16 cellular contexts compared by ENCODE assay signal in the genomic region with DNA sequence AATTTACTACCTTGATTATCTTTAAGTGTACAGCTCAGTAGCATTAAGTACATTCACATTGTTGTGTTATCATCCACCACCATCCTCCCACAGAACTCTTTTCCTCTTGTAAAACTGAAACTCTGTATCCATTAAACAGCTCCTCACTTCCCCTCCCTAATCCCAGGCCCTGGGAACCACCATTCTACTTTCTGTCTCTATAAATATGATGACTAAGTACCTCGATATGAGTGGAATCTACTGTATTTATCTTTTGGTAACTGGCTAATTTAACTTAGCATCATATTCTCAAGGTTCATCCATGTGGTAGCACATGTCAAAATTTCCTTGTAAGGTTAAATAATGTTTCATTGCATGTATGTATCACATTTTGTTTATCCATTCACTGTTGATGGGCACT. TPM values are rescaled to one million over a fixed set of nuclear protein-coding genes. Genes with fewer than 3 reads are reported as not detected.
DNase-seq lines count a peak whose midpoint lies in the region; TF ChIP-seq lines count a peak whose summit lies in the region.
"Had no signal": no experiment of that assay in that cellular context is flagged by ENCODE, and none has a peak within 500 bp of the region (broad histone marks: within the 10 kb centered on the region; RNA-seq: fewer than 3 reads in every experiment).

No MANE protein-coding gene starts in this region.

- H3K27ac ChIP-seq in mammary epithelial cell (ENCODE audit: insufficient read depth, low read depth, low read length) (no peak overlapping the region), mesodermal cell (ENCODE audit: low read depth, low read length, severe bottlenecking) (peak overlapping the region; percentile 93)
- H3K27ac ChIP-seq: SJCRH30 had no signal

- no peaks in the 10 kb centered on the region for H3K9me3 ChIP-seq in Loucy (ENCODE audit: insufficient read depth, low read depth, low read length)
- H3K9me3 ChIP-seq in mammary epithelial cell (replicated peaks; ENCODE audit: insufficient read depth, low read length), result no peaks in the 10 kb centered on the region
- H3K9me3 ChIP-seq in mesodermal cell (ENCODE audit: control insufficient read depth, low read length), result no peaks in the 10 kb centered on the region
- H3K9me3 ChIP-seq: SJCRH30 had no signal

- H3K9me2 ChIP-seq in Loucy (replicated peaks; ENCODE audit: low read depth, low read length), result no peaks in the 10 kb centered on the region

- BruUV-seq in mammary epithelial cell (replicated peaks; lab: Mats Ljungman, UMichigan), result no TSS peak

- dilution Hi-C loops in mammary epithelial cell (cut with HindIII; ENCODE audit: low sequenced_read_pairs), result no loop called here

- H3K4me2 ChIP-seq in Loucy (ENCODE audit: low read depth, low read length, poor library complexity, severe bottlenecking), result peak overlapping the region; percentile 56
- no peak overlapping the region for H3K4me2 ChIP-seq in mammary epithelial cell (ENCODE audit: insufficient read depth, low read depth, low read length)

- no peaks in the 10 kb centered on the region for H3K27me3 ChIP-seq in Loucy (ENCODE audit: insufficient read depth, low read length, poor library complexity, severe bottlenecking)
- H3K27me3 ChIP-seq in mammary epithelial cell (ENCODE audit: insufficient read depth, low read length), result no peaks in the 10 kb centered on the region
- H3K27me3 ChIP-seq: SJCRH30 had no signal

- DNase-seq in Daoy (ENCODE audit: low read depth), result peak; percentile 61
- peak; percentile 26 for DNase-seq in mammary epithelial cell
- no peak for DNase-seq in stimulated activated CD4-positive, alpha-beta T cell treated with anti-CD3 and anti-CD28 coated beads, Interleukin-2, amount 100 ng/mL, for 48 hours
- no peak for DNase-seq in SIG-M5 (lab: John Stamatoyannopoulos, UW)
- DNase-seq in stimulated activated naive CD4-positive, alpha-beta T cell (lab: John Stamatoyannopoulos, UW), result no peak
- DNase-seq in NCI-H1048 (lab: John Stamatoyannopoulos, UW), result no peak
- DNase-seq: activated CD8-positive, alpha-beta T cell treated with anti-CD3 and anti-CD28 coated beads for 36 hours; CD4-positive, alpha-beta memory T cell; effector memory CD4-positive, alpha-beta T cell; glutamatergic neuron; NCI-H1417 treated with DMSO at 0.1 percent for 48 hours; NCI-H345; SJCRH30; stimulated activated CD4-positive, alpha-beta T cell treated with anti-CD3 and anti-CD28 coated beads, Interleukin-12 subunit alpha, Interleukin-12 subunit beta, amount 100 ng/mL, for 4 hours had no signal

- H3K36me3 ChIP-seq in Loucy (ENCODE audit: insufficient read depth, low read length) (no peaks in the 10 kb centered on the region), mammary epithelial cell (ENCODE audit: insufficient read depth, low read length) (no peaks in the 10 kb centered on the region), mesodermal cell (ENCODE audit: control insufficient read depth, insufficient read depth, low read length) (no peaks in the 10 kb centered on the region)
- H3K36me3 ChIP-seq: SJCRH30 had no signal

- in situ Hi-C loops in mammary epithelial cell (cut with MboI; ENCODE audit: low sequenced_read_pairs in 2 of 2), result no loop called here

- H3F3A ChIP-seq in Loucy (ENCODE audit: low read depth), result peaks cover 4% of the 10 kb centered on the region

- no peak for TF ChIP-seq CTCF in Loucy (conservative IDR thresholded peaks at IDR 0.05; ENCODE audit: low read length)
- TF ChIP-seq CTCF in mammary epithelial cell (conservative IDR thresholded peaks at IDR 0.05 in 1 of 2, IDR thresholded peaks at IDR 0.05 in 1 of 2; ENCODE audit: extremely low read depth in 1 of 2, insufficient read depth in 1 of 2, low read depth in 1 of 2, low read length in 2 of 2), result no peak

- 44% methylated on average over 1 of the region's 1 CpG for WGBS in mammary epithelial cell (ENCODE audit: low coverage, missing lambda C conversion rate)
- WGBS in mesodermal cell (ENCODE audit: insufficient coverage in 2 of 2), 2 experiments, result no CpG with 5 or more reads among the region's 1 CpG

- H2AFZ ChIP-seq in Loucy (ENCODE audit: low read length) (no peak overlapping the region), mammary epithelial cell (ENCODE audit: low read depth, low read length) (no peak overlapping the region)

- intact Hi-C loops in mammary epithelial cell (cut with micrococcal nuclease), result no loop called here

- H3K4me3 ChIP-seq in Loucy (ENCODE audit: low read length, poor library complexity, severe bottlenecking) (no peak overlapping the region), mammary epithelial cell (replicated peaks in 1 of 3; ENCODE audit: insufficient read depth in 1 of 3, low read depth in 2 of 3, low read length in 3 of 3) (no peak overlapping the region), mesodermal cell (ENCODE audit: extremely low read depth, insufficient read depth, low read length, poor library complexity, severe bottlenecking) (no peak overlapping the region)
- H3K4me3 ChIP-seq: SJCRH30 had no signal

- H4K20me1 ChIP-seq in Loucy (ENCODE audit: insufficient read depth, low read length, poor library complexity, severe bottlenecking) (no peaks in the 10 kb centered on the region), mammary epithelial cell (ENCODE audit: insufficient read depth, low read length) (no peaks in the 10 kb centered on the region)

- H3K9ac ChIP-seq in Loucy (ENCODE audit: low read depth, low read length, poor library complexity, severe bottlenecking), result no peak overlapping the region
- H3K9ac ChIP-seq in mammary epithelial cell (ENCODE audit: insufficient read depth, low read length), result no peak overlapping the region

- no peaks in the 10 kb centered on the region for H3K79me2 ChIP-seq in Loucy (ENCODE audit: insufficient read depth, low read length)
- no peaks in the 10 kb centered on the region for H3K79me2 ChIP-seq in mammary epithelial cell (ENCODE audit: insufficient read depth, low read length)

- H3K4me1 ChIP-seq in Loucy (ENCODE audit: insufficient read depth, low read length, poor library complexity, severe bottlenecking) (peaks cover 63% of the 10 kb centered on the region), mammary epithelial cell (ENCODE audit: insufficient read depth, low read length) (no peaks in the 10 kb centered on the region), mesodermal cell (ENCODE audit: control insufficient read depth, insufficient read depth, low read length, poor library complexity, severe bottlenecking) (peaks cover 43% of the 10 kb centered on the region)

- CTCF ChIA-PET in mammary epithelial cell (lab: Charles Lee; ENCODE audit: low non-redundant PET), result no interaction called here

RNA-seq across cellular contexts. Expression of a gene that starts 49.0 kb away (rescaled TPM):
- 212 and 228 TPM in 2 replicates for total RNA-seq in Daoy (2014; rRNA removed; shearing (Covaris generic))
- 10 to 100 TPM; 59.8 to 89.3 TPM for total RNA-seq in mammary epithelial cell
- 63.2 TPM for polyA plus RNA-seq in mammary epithelial cell
- polyA minus RNA-seq in mammary epithelial cell, result 32.2 TPM
- polyA plus RNA-seq in mesodermal cell (2013, experiment 1 of 2), result 172 TPM
- 171 TPM for polyA plus RNA-seq in mesodermal cell (2013, experiment 2 of 2)

Comparison
In these comparisons a context has a peak if more than half of its experiments do, and no peak if none do; other contexts are left out.
1. DNase-seq: peak in Daoy (single experiment) and mammary epithelial cell (single experiment); none in stimulated activated CD4-positive, alpha-beta T cell treated with anti-CD3 and anti-CD28 coated beads, Interleukin-2, amount 100 ng/mL, for 48 hours (0 of 2), SIG-M5 (single experiment), stimulated activated naive CD4-positive, alpha-beta T cell (0 of 6) and NCI-H1048 (single experiment).